ENCODE assay signal across 8 cellular contexts in the genomic region with DNA sequence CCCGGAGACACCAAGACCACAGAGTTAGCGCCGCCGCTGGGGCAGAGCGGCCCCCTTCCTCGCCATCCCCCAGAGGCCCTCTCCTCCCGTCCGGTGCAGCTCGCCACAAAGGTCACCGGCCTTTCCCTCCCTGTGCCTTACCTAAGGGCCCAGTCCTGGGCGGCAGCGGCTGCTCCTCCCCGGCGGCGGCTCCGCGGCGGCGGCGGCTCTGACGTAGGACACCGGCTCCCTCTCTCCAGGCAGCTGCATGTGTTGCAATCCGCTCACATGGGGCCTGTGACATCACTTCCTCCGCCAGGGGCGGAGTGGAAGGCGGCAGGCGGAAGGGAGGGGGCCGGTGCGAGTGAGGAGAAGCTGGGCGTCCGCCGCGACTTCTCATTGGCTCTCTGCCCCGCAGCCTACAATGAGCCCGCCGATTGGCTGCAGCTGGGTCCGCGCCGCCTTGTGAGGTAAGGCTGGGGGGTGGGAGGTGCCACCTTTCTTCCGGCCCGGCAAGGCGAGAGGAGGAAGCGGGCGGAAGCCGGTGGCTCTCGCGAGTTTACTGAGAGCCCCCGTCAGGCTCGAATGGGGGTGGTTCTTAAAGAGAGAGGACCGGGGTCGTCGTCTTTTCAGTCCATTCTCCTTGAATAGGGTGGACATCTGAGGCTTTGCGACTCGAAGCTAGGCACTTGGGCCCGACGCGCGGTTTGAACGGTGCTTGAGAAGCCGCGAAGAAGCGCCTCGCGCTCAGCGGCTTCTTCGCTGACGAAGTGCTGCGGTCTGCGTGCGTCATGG. TPM values are rescaled to one million over a fixed set of nuclear protein-coding genes. Genes with fewer than 3 reads are reported as not detected.
DNase-seq lines count a peak whose midpoint lies in the region; ATAC-seq and TF ChIP-seq lines count a peak whose summit lies in the region.

Gene ETF1, minus strand, starts transcription at position 281 of the 774 bp plus-strand sequence. CDS start 318 bp downstream, outside the sequence.

- DNase-seq in AG10803 (ENCODE audit: low read depth), result peak; percentile 100
- peak; percentile 99 for DNase-seq in NCI-H460 (ENCODE audit: extremely low read depth, low read depth)
- DNase-seq in activated CD4-positive, CD25-positive, alpha-beta regulatory T cell treated with anti-CD3 and anti-CD28 coated beads, Interleukin-2, amount 50 U/mL, for 72 hours, result peak; percentile 98
- DNase-seq in cerebellar nuclear complex (lab: John Stamatoyannopoulos, UW), result peak; percentile 99 to 100
- peak; percentile 100 for DNase-seq in islet precursor cell
- peak; percentile 99 to 100 (median 99) for DNase-seq in stimulated activated CD4-positive, alpha-beta T cell treated with anti-CD3 and anti-CD28 coated beads, Interleukin-12 subunit alpha, Interleukin-12 subunit beta, amount 100 ng/mL, for 48 hours (ENCODE audit: low read depth in 2 of 3, low spot score in 1 of 3)

- no peak for TF ChIP-seq CTCF in AG10803 (conservative IDR thresholded peaks at IDR 0.05; ENCODE audit: low read length)

- ATAC-seq in GM19043 (IDR thresholded peaks at IDR 0.05; ENCODE audit: low read depth, unreplicated experiment) (peak; percentile 91), HG03378 (IDR thresholded peaks at IDR 0.05; ENCODE audit: unreplicated experiment) (peak; percentile 87)

- H3K4me3 ChIP-seq in AG10803 (ENCODE audit: low read length), result peak within 1 kb of the TSS; percentile 97

RNA-seq across cellular contexts. Expression of gene ETF1, which starts in this region (rescaled TPM):
- total RNA-seq in NCI-H460 (2014; rRNA removed; shearing (Covaris generic)), result 153 and 176 TPM in 2 replicates
- polyA plus RNA-seq in NCI-H460 (2014; cell fraction: nucleus; rRNA removed), result 103 and 105 TPM in 2 replicates

Comparison
In these comparisons a context has a peak if more than half of its experiments do, and no peak if none do; other contexts are left out.
1. Peak in every context shown above with its lines: DNase-seq, ATAC-seq and H3K4me3 ChIP-seq.